26 cellular contexts compared by ENCODE assay signal in genomic region chr7:159048656-159049055, GRCh38.
"Had no signal": no experiment of that assay in that cellular context is flagged by ENCODE, and none has a peak within 500 bp of the region (broad histone marks: within the 10 kb centered on the region; RNA-seq: fewer than 3 reads in every experiment).

No MANE protein-coding gene starts in this region.

- H3K27me3 ChIP-seq: brain microvascular endothelial cell, cardiac muscle cell, Peyer's patch, SJSA1 had no signal

- H3K36me3 ChIP-seq: brain microvascular endothelial cell, cardiac muscle cell, Peyer's patch, SJSA1 had no signal

- H3K4me1 ChIP-seq: Peyer's patch, SJSA1 had no signal

- H3K9me3 ChIP-seq: Peyer's patch, SJSA1 had no signal

- DNase-seq: activated CD4-positive, alpha-beta T cell treated with anti-CD3 and anti-CD28 coated beads, Interleukin-2, amount 10 ng/mL, durations not matched to agents 7 days and 5 days; activated CD4-positive, CD25-positive, alpha-beta regulatory T cell; activated CD8-positive, alpha-beta T cell treated with anti-CD3 and anti-CD28 coated beads for 36 hours; activated gamma-delta T cell; activated naive CD4-positive, alpha-beta T cell treated with anti-CD3 and anti-CD28 coated beads for 36 hours; activated T-cell treated with anti-CD3 and anti-CD28 coated beads for 4 hours; amygdala; brain microvascular endothelial cell; cerebellar nuclear complex; Kasumi-1; NCI-H1048; NCI-H1930; NCI-H2171; NCI-H2227 treated with DMSO at 0.1 percent for 48 hours; NCI-H526 treated with DMSO at 0.1 percent for 48 hours; NCI-H82; NK-92 treated with Interleukin-12 subunit alpha and Interleukin-12 subunit beta, amount 100 ng/mL, for 24 hours; Peyer's patch; SHP77 had no signal

- H3K4me1 Mint-ChIP-seq: activated T-helper 17 cell treated with anti-CD3 and anti-CD28 coated beads, Interleukin-2, amount 50 U/mL, for 72 hours had no signal

- ATAC-seq: activated CD8-positive, alpha-beta T cell treated with anti-CD3 and anti-CD28 coated beads for 36 hours; activated T-helper 17 cell treated with anti-CD3 and anti-CD28 coated beads, Interleukin-2, amount 50 U/mL, for 72 hours; SK-N-SH treated with all-trans-retinoic acid at 6 μM for 48 hours had no signal

- H3K9me3 Mint-ChIP-seq: activated CD8-positive, alpha-beta T cell treated with anti-CD3 and anti-CD28 coated beads for 36 hours had no signal

- H3K4me3 Mint-ChIP-seq: activated CD4-positive, alpha-beta T cell treated with anti-CD3 and anti-CD28 coated beads, Interleukin-2, amount 10 ng/mL, durations not matched to agents 7 days and 5 days; activated CD8-positive, alpha-beta T cell treated with anti-CD3 and anti-CD28 coated beads for 36 hours; activated naive CD4-positive, alpha-beta T cell treated with anti-CD3 and anti-CD28 coated beads for 36 hours; activated naive CD8-positive, alpha-beta T cell; activated T-helper 17 cell treated with anti-CD3 and anti-CD28 coated beads, Interleukin-2, amount 50 U/mL, for 72 hours; T-helper 1 cell treated with Interleukin-12 subunit alpha and Interleukin-12 subunit beta and Interleukin-4 antibody, amounts not matched to agents 30 μg/mL and 1 μg/mL, for 36 hours had no signal

- H3K27ac Mint-ChIP-seq: activated CD8-positive, alpha-beta T cell treated with anti-CD3 and anti-CD28 coated beads for 36 hours; activated naive CD4-positive, alpha-beta T cell treated with anti-CD3 and anti-CD28 coated beads for 36 hours; activated naive CD8-positive, alpha-beta T cell; activated T-helper 17 cell treated with anti-CD3 and anti-CD28 coated beads, Interleukin-2, amount 50 U/mL, for 72 hours; T-helper 1 cell treated with Interleukin-12 subunit alpha and Interleukin-12 subunit beta and Interleukin-4 antibody, amounts not matched to agents 30 μg/mL and 1 μg/mL, for 36 hours had no signal

- H3K4me3 ChIP-seq: cardiac muscle cell, Peyer's patch, SJSA1 had no signal

- H3K27ac ChIP-seq: brain microvascular endothelial cell, cardiac muscle cell, Peyer's patch, SJSA1, VCaP had no signal
